In genomic region chr19:6279931-6280591, GRCh38 we compare ENCODE assay signal across 1 cellular context.
TF ChIP-seq lines count a peak whose summit lies in the region.

TSS of gene MLLT1 (minus strand) at chr19:6279975. CDS start at chr19:6279784, 191 bp downstream.

TF ChIP-seq in HepG2, 621 proteins besides CTCF, POLR2A, EP300 and RAD21 (continued from another document and continues in another):
- TF ChIP-seq GPBP1L1 (CRISPR knock-in tag; IDR thresholded peaks at IDR 0.05), result no peak
- no peak for TF ChIP-seq SP1 (IDR thresholded peaks at IDR 0.05)
- TF ChIP-seq SP1 (CRISPR knock-in tag; IDR thresholded peaks at IDR 0.05), result peak; percentile 66; the same call in 1 of the 2 replicates
- TF ChIP-seq ZNF3 (CRISPR knock-in tag; IDR thresholded peaks at IDR 0.05), result no peak
- no peak for TF ChIP-seq SATB2 (CRISPR knock-in tag; IDR thresholded peaks at IDR 0.05)
- no peak for TF ChIP-seq ZSCAN22 (CRISPR knock-in tag; IDR thresholded peaks at IDR 0.05)
- peak; percentile 72; the same call in 1 of the 2 replicates for TF ChIP-seq ZNF607 (CRISPR knock-in tag; IDR thresholded peaks at IDR 0.05; ENCODE audit: borderline replicate concordance)
- 0 out of 2 replicates have a peak, but pooled peaks have one; percentile 17 for TF ChIP-seq ZNF609 (CRISPR knock-in tag; IDR thresholded peaks at IDR 0.05; ENCODE audit: borderline replicate concordance)
- no peak for TF ChIP-seq EHMT2 (IDR thresholded peaks at IDR 0.05; ENCODE audit: borderline replicate concordance, low read depth, low read length)
- TF ChIP-seq FOXC1 (CRISPR knock-in tag; IDR thresholded peaks at IDR 0.05; ENCODE audit: borderline replicate concordance), result peak; percentile 78
- TF ChIP-seq ZBTB49 (CRISPR knock-in tag; IDR thresholded peaks at IDR 0.05; ENCODE audit: borderline replicate concordance), result no peak
- no peak for TF ChIP-seq ZNF235 (CRISPR knock-in tag; IDR thresholded peaks at IDR 0.05; ENCODE audit: borderline replicate concordance)
- no peak for TF ChIP-seq SYNCRIP (IDR thresholded peaks at IDR 0.05; ENCODE audit: insufficient read depth, low read depth, low read length)
- peak; percentile 65; the same call in 1 of the 2 replicates for TF ChIP-seq HBP1 (CRISPR knock-in tag; IDR thresholded peaks at IDR 0.05; ENCODE audit: low read depth)
- TF ChIP-seq ARID4A (CRISPR knock-in tag; IDR thresholded peaks at IDR 0.05; ENCODE audit: borderline replicate concordance), result no peak; the same call in 1 of the 2 replicates
- peak; percentile 59; the same call in 1 of the 2 replicates for TF ChIP-seq ZBTB7A (CRISPR knock-in tag; IDR thresholded peaks at IDR 0.05)
- no peak for TF ChIP-seq CSRNP2 (CRISPR knock-in tag; conservative IDR thresholded peaks at IDR 0.05; ENCODE audit: low read depth)
- TF ChIP-seq MTERF4 (CRISPR knock-in tag; IDR thresholded peaks at IDR 0.05), result 0 out of 2 replicates have a peak, but pooled peaks have one; percentile 54
- peak; percentile 51; the same call in 1 of the 2 replicates for TF ChIP-seq HDAC1 (CRISPR knock-in tag; IDR thresholded peaks at IDR 0.05)
- TF ChIP-seq ZNF768 (CRISPR knock-in tag; IDR thresholded peaks at IDR 0.05), result peak; percentile 60; the same call in 1 of the 2 replicates
- TF ChIP-seq ZFP36L1 (CRISPR knock-in tag; IDR thresholded peaks at IDR 0.05), result peak; percentile 40; the same call in 1 of the 2 replicates
- no peak for TF ChIP-seq TP53 (CRISPR knock-in tag; conservative IDR thresholded peaks at IDR 0.05)
- no peak for TF ChIP-seq ZNF441 (CRISPR knock-in tag; IDR thresholded peaks at IDR 0.05; ENCODE audit: borderline replicate concordance)
- no peak for TF ChIP-seq ZNF234 (CRISPR knock-in tag; conservative IDR thresholded peaks at IDR 0.05)
- no peak; the same call in none of the 2 replicates for TF ChIP-seq TFE3 (CRISPR knock-in tag; IDR thresholded peaks at IDR 0.05)
- no peak for TF ChIP-seq HNRNPL (IDR thresholded peaks at IDR 0.05; ENCODE audit: low read depth, low read length)
- TF ChIP-seq SRSF9 (IDR thresholded peaks at IDR 0.05; ENCODE audit: borderline replicate concordance, insufficient read depth, low read depth, low read length, poor library complexity, severe bottlenecking), result no peak
